1 cellular context compared by ENCODE assay signal in genomic region chr1:210376836-210377377, GRCh38.
TF ChIP-seq lines count a peak whose summit lies in the region.

No MANE protein-coding gene starts in this region.

TF ChIP-seq in IMR-90, 13 proteins besides CTCF, POLR2A, EP300 and RAD21:
- TF ChIP-seq ELK1 (IDR thresholded peaks at IDR 0.05; ENCODE audit: borderline replicate concordance, low read depth, low read length) (no peak), NFE2L2 (IDR thresholded peaks at IDR 0.05; ENCODE audit: low read depth, low read length) (no peak), RCOR1 (IDR thresholded peaks at IDR 0.05; ENCODE audit: insufficient replicate concordance, low read length) (no peak), CEBPB (IDR thresholded peaks at IDR 0.05; ENCODE audit: low read depth, low read length) (no peak), MXI1 (IDR thresholded peaks at IDR 0.05; ENCODE audit: borderline replicate concordance, low read depth, low read length) (no peak), MAFK (IDR thresholded peaks at IDR 0.05; ENCODE audit: low read depth, low read length) (no peak), RFX5 (IDR thresholded peaks at IDR 0.05; ENCODE audit: low read depth, low read length) (no peak), BHLHE40 (IDR thresholded peaks at IDR 0.05; ENCODE audit: low read depth, low read length) (no peak)
